7 cellular contexts compared by ENCODE assay signal in the genomic region with DNA sequence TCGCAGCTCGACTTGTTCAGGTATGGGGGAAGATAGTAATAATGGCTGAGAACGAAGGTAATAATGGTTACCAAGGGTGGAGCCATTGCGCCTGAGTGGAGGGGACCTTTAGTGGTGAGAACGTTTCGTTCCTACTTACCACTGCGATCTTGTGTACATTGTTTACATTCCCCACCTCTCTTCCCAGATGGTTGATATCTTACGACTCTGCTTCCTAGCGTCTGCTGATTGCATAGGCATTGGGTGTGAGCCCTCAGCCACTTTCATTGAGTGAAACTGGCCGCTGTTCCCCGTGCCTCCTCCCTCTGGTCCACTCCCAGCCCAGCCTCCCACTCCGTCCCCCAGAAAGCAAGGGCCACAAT. TPM values are rescaled to one million over a fixed set of nuclear protein-coding genes. Genes with fewer than 3 reads are reported as not detected.
DNase-seq lines count a peak whose midpoint lies in the region; ATAC-seq and TF ChIP-seq lines count a peak whose summit lies in the region.

No MANE protein-coding gene starts in this region.

- WGBS in ectodermal cell, 2 experiments: 0 to 1% methylated on average over 12 of the region's 12 CpGs

- no peaks in the 10 kb centered on the region for H3K27me3 ChIP-seq in ectodermal cell (ENCODE audit: control insufficient read depth, insufficient read depth, low read length, poor library complexity, severe bottlenecking)

- H3K27me3 Mint-ChIP-seq in naive B cell: no peaks in the 10 kb centered on the region

- H3K36me3 ChIP-seq in ectodermal cell (ENCODE audit: control insufficient read depth, insufficient read depth, low read length): no peaks in the 10 kb centered on the region

- DNase-seq in HEK293T (ENCODE audit: extremely low spot score) (peak; percentile 12), NCI-H2227 treated with DMSO at 0.1 percent for 48 hours (lab: John Stamatoyannopoulos, UW) (peak; percentile 60), naive B cell (no peak), omental fat pad (ENCODE audit: low spot score) (no peak), T1000 (lab: John Stamatoyannopoulos, UW) (no peak)

- H3K27ac ChIP-seq in ectodermal cell (ENCODE audit: insufficient read depth, low read depth, low read length, poor library complexity, severe bottlenecking): no peak overlapping the region

- CTCF ChIA-PET in HEK293T (lab: Yijun Ruan, JAX): interaction anchor here (0.7 to 1.4 kb wide), 7 partner anchors 29 to 954 kb away, joined by 3 to 8 read pairs (median 3); no protein-coding TSS in a partner anchor

- peak overlapping the region; percentile 93 to 99 (median 96) for H3K4me3 Mint-ChIP-seq in naive B cell

- peaks cover 7 to 25% (median 23%) of the 10 kb centered on the region in 3 donors for H3K4me1 Mint-ChIP-seq in naive B cell

- peak; percentile 21 for ATAC-seq in GM18502 (IDR thresholded peaks at IDR 0.05; ENCODE audit: poor library complexity, unreplicated experiment)
- ATAC-seq in naive B cell (ENCODE audit: low read depth in 2 of 2): peak; percentile 5 to 8
- ATAC-seq in omental fat pad (ENCODE audit: low FRiP score): no peak

- H3K4me1 ChIP-seq in ectodermal cell (ENCODE audit: control insufficient read depth, insufficient read depth, low read length): peaks cover 4% of the 10 kb centered on the region

- H3K9me3 ChIP-seq in ectodermal cell (ENCODE audit: control insufficient read depth, low read length): no peaks in the 10 kb centered on the region

- H3K9me3 Mint-ChIP-seq in naive B cell: peaks cover 0 to 2% (median 0%) of the 10 kb centered on the region in 7 donors

- H3K27ac Mint-ChIP-seq in naive B cell: peak overlapping the region; percentile 95 to 100 (median 98)

- POLR2A ChIA-PET in HEK293T (lab: Yijun Ruan, JAX): interaction anchor here (1.3 to 1.9 kb wide), 7 partner anchors 14 to 631 kb away, joined by 3 to 8 read pairs (median 5); partner anchors contain the start of gene EDA

- H3K36me3 Mint-ChIP-seq in naive B cell: no peaks in the 10 kb centered on the region

- TF ChIP-seq CTCF in omental fat pad (IDR thresholded peaks at IDR 0.05): no peak

- peak overlapping the region; percentile 78 for H3K4me3 ChIP-seq in ectodermal cell (ENCODE audit: insufficient read depth, low read depth, low read length)

TF ChIP-seq in HEK293T, 16 proteins besides CTCF, POLR2A, EP300 and RAD21:
- TF ChIP-seq TARDBP (IDR thresholded peaks at IDR 0.05) (no peak), SP1 (IDR thresholded peaks at IDR 0.05) (no peak), FOXK2 (IDR thresholded peaks at IDR 0.05) (no peak), BHLHE40 (IDR thresholded peaks at IDR 0.05; ENCODE audit: borderline replicate concordance) (no peak), NFRKB (IDR thresholded peaks at IDR 0.05) (no peak), FOXA1 (IDR thresholded peaks at IDR 0.05) (no peak), LEF1 (IDR thresholded peaks at IDR 0.05; ENCODE audit: borderline replicate concordance) (no peak), L3MBTL2 (conservative IDR thresholded peaks at IDR 0.05) (no peak), ELF4 (IDR thresholded peaks at IDR 0.05) (no peak), FOXM1 (IDR thresholded peaks at IDR 0.05; ENCODE audit: borderline replicate concordance) (no peak), HDGF (IDR thresholded peaks at IDR 0.05; ENCODE audit: borderline replicate concordance) (no peak)

RNA-seq across cellular contexts. Expression of gene IGBP1, which starts 0.8 kb away (rescaled TPM):
- 56.4 TPM for polyA plus RNA-seq in ectodermal cell (2013, experiment 1 of 4)
- polyA plus RNA-seq in ectodermal cell (2013, experiment 2 of 4): 53.2 TPM
- polyA plus RNA-seq in ectodermal cell (2013, experiment 3 of 4): 55.2 TPM
- polyA plus RNA-seq in ectodermal cell (2013, experiment 4 of 4): 65.8 TPM
- polyA plus RNA-seq in naive B cell (ENCODE audit: low read depth in 6 of 6): 10 to 100 TPM; 54.2 to 80.6 (median 61.8) TPM
- 10 to 100 TPM; 43.1 to 63.7 (median 54.4) TPM for total RNA-seq in omental fat pad

RNA-seq across cellular contexts. Expression of gene DGAT2L6, which starts 43.2 kb away (rescaled TPM):
- not detected for polyA plus RNA-seq in ectodermal cell (2013, experiment 1 of 4)
- not detected for polyA plus RNA-seq in ectodermal cell (2013, experiment 2 of 4)
- polyA plus RNA-seq in ectodermal cell (2013, experiment 3 of 4): not detected
- not detected for polyA plus RNA-seq in ectodermal cell (2013, experiment 4 of 4)
- not detected for polyA plus RNA-seq in naive B cell (ENCODE audit: low read depth in 6 of 6)
- total RNA-seq in omental fat pad: not detected

Comparison
In these comparisons a context has a peak if more than half of its experiments do, and no peak if none do; other contexts are left out.
1. DNase-seq: peak in HEK293T (single experiment) and NCI-H2227 treated with DMSO at 0.1 percent for 48 hours (single experiment); none in naive B cell (single experiment), omental fat pad (single experiment) and T1000 (single experiment).